16 cellular contexts compared by ENCODE assay signal in the genomic region with DNA sequence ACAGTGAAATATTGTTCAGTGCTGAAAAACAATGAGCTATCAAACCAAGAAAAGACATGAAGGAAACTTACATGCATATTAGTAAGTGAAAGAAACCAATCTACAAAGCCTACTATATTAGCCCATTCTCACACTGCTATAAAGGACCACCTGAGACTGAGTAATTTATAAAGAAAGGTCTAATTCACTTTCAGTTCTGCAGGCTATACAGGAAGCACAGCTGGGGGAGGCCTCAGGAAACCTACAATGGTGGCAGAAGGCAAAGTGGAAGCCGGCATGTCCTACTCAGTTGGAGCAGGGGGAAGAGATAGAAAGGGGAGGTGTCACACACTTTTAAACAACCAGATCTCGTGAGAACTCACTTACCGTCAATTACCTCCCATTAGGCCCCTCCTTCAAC.
DNase-seq lines count a peak whose midpoint lies in the region; ATAC-seq and TF ChIP-seq lines count a peak whose summit lies in the region.
"Had no signal": no experiment of that assay in that cellular context is flagged by ENCODE, and none has a peak within 500 bp of the region (broad histone marks: within the 10 kb centered on the region; RNA-seq: fewer than 3 reads in every experiment).

No MANE protein-coding gene starts in this region.

- no peak for DNase-seq in GM23338 (ENCODE audit: low spot score)
- DNase-seq in neuronal stem cell (ENCODE audit: low spot score) = no peak
- DNase-seq in colonic mucosa = no peak
- DNase-seq: ACHN; CD4-positive, CD25-positive, alpha-beta regulatory T cell; DMS53; GF-D8; HCEC 1CT; HFFc6; KBM-7 had no signal

- H3K79me2 ChIP-seq in GM23338 (replicated peaks; ENCODE audit: insufficient read depth) (no peaks in the 10 kb centered on the region), Loucy (ENCODE audit: insufficient read depth, low read length) (no peaks in the 10 kb centered on the region)

- H2AFZ ChIP-seq in GM23338 (0 out of 2 replicates have a peak overlapping the region, but pooled peaks have one; percentile 29), Loucy (ENCODE audit: low read length) (peak overlapping the region; percentile 76), neuronal stem cell (ENCODE audit: low read length) (peak overlapping the region; percentile 5)

- no peak overlapping the region for H3K4ac ChIP-seq in neuronal stem cell (ENCODE audit: low read length)

- H3F3A ChIP-seq in GM23338 (replicated peaks; ENCODE audit: low read depth) = no peaks in the 10 kb centered on the region
- H3F3A ChIP-seq in Loucy (ENCODE audit: low read depth) = no peaks in the 10 kb centered on the region

- no peak overlapping the region for H3K23ac ChIP-seq in neuronal stem cell (ENCODE audit: low read depth, low read length, poor library complexity)

- H2BK120ac ChIP-seq in neuronal stem cell (ENCODE audit: low read depth, low read length) = no peak overlapping the region

- H3K36me3 Mint-ChIP-seq in GM23338 (ENCODE audit: low read depth) = no peaks in the 10 kb centered on the region
- H3K36me3 Mint-ChIP-seq: CD4-positive, CD25-positive, alpha-beta regulatory T cell had no signal

- peaks cover 3% of the 10 kb centered on the region for H3K27me3 Mint-ChIP-seq in GM23338 (ENCODE audit: insufficient read depth, low read depth, poor library complexity)
- H3K27me3 Mint-ChIP-seq: CD4-positive, CD25-positive, alpha-beta regulatory T cell had no signal

- H4K20me1 ChIP-seq in GM23338 (replicated peaks; ENCODE audit: insufficient read depth) (no peaks in the 10 kb centered on the region), Loucy (ENCODE audit: insufficient read depth, low read length, poor library complexity, severe bottlenecking) (no peaks in the 10 kb centered on the region)
- H4K20me1 ChIP-seq: BLaER1 treated with 17β-estradiol and CSF1 and Interleukin-3, amounts not matched to agents 10 nM and 100 nM had no signal

- H3K4me1 ChIP-seq in GM23338 (ENCODE audit: insufficient read depth) (peaks cover 1% of the 10 kb centered on the region), Loucy (ENCODE audit: insufficient read depth, low read length, poor library complexity, severe bottlenecking) (no peaks in the 10 kb centered on the region), neuronal stem cell (ENCODE audit: control insufficient read depth in 2 of 2, insufficient read depth in 1 of 2, low read depth in 1 of 2, low read length in 2 of 2) (no peaks in the 10 kb centered on the region), colonic mucosa (no peaks in the 10 kb centered on the region)
- H3K4me1 ChIP-seq: BLaER1 treated with 17β-estradiol and CSF1 and Interleukin-3, amounts not matched to agents 10 nM and 100 nM had no signal

- H3K27me3 ChIP-seq in GM23338 (ENCODE audit: insufficient read depth) (no peaks in the 10 kb centered on the region), Loucy (ENCODE audit: insufficient read depth, low read length, poor library complexity, severe bottlenecking) (no peaks in the 10 kb centered on the region), neuronal stem cell (ENCODE audit: control insufficient read depth in 3 of 3, insufficient read depth in 3 of 3, low read depth in 1 of 3, low read length in 3 of 3) (no peaks in the 10 kb centered on the region), colonic mucosa (no peaks in the 10 kb centered on the region)
- H3K27me3 ChIP-seq: BLaER1 treated with 17β-estradiol and CSF1 and Interleukin-3, amounts not matched to agents 10 nM and 100 nM had no signal

- no peaks in the 10 kb centered on the region for H3K4me1 Mint-ChIP-seq in GM23338
- H3K4me1 Mint-ChIP-seq: CD4-positive, CD25-positive, alpha-beta regulatory T cell had no signal

- H3K27ac ChIP-seq in GM23338 (ENCODE audit: low read depth) = no peak overlapping the region
- H3K27ac ChIP-seq in neuronal stem cell (replicated peaks; ENCODE audit: low read length) = no peak overlapping the region
- no peak overlapping the region for H3K27ac ChIP-seq in colonic mucosa
- H3K27ac ChIP-seq: BLaER1 treated with 17β-estradiol and CSF1 and Interleukin-3, amounts not matched to agents 10 nM and 100 nM; HL-60 had no signal

- H3K36me3 ChIP-seq in GM23338 (ENCODE audit: insufficient read depth) (no peaks in the 10 kb centered on the region), Loucy (ENCODE audit: insufficient read depth, low read length) (no peaks in the 10 kb centered on the region), neuronal stem cell (replicated peaks in 1 of 2; ENCODE audit: control insufficient read depth in 2 of 2, insufficient read depth in 2 of 2, low read length in 2 of 2) (no peaks in the 10 kb centered on the region), colonic mucosa (no peaks in the 10 kb centered on the region)
- H3K36me3 ChIP-seq: BLaER1 treated with 17β-estradiol and CSF1 and Interleukin-3, amounts not matched to agents 10 nM and 100 nM had no signal

- H3K9ac ChIP-seq in Loucy (ENCODE audit: low read depth, low read length, poor library complexity, severe bottlenecking) (no peak overlapping the region), neuronal stem cell (ENCODE audit: low read depth, low read length, poor library complexity) (no peak overlapping the region), colonic mucosa (ENCODE audit: low read depth in 2 of 2, low read length in 2 of 2) (no peak overlapping the region)
- H3K9ac ChIP-seq: BLaER1 treated with 17β-estradiol and CSF1 and Interleukin-3, amounts not matched to agents 10 nM and 100 nM had no signal

- H4K91ac ChIP-seq in neuronal stem cell (ENCODE audit: low read depth, low read length, poor library complexity) = no peak overlapping the region

- no peak overlapping the region for H2AK5ac ChIP-seq in neuronal stem cell (ENCODE audit: low read depth, low read length)

- H3K27ac Mint-ChIP-seq in GM23338 = no peak overlapping the region
- H3K27ac Mint-ChIP-seq: CD4-positive, CD25-positive, alpha-beta regulatory T cell; HFFc6 had no signal

- no peak overlapping the region for H2BK15ac ChIP-seq in neuronal stem cell (ENCODE audit: low read length)

- H3K9me3 ChIP-seq in Loucy (ENCODE audit: insufficient read depth, low read depth, low read length) (no peaks in the 10 kb centered on the region), neuronal stem cell (replicated peaks in 1 of 2; ENCODE audit: control insufficient read depth in 2 of 2, insufficient read depth in 1 of 2, low read depth in 1 of 2, low read length in 2 of 2) (no peaks in the 10 kb centered on the region), colonic mucosa (no peaks in the 10 kb centered on the region)

- WGBS in neuronal stem cell (ENCODE audit: extremely low coverage in 2 of 2, insufficient read length in 2 of 2, insufficient replicate concordance in 1 of 2), 2 donors = no CpG with 5 or more reads among the region's 3 CpGs

- no peak overlapping the region for H3K4me3 Mint-ChIP-seq in GM23338
- H3K4me3 Mint-ChIP-seq: CD4-positive, CD25-positive, alpha-beta regulatory T cell; HFFc6 had no signal

- H3K9me2 ChIP-seq in GM23338 (ENCODE audit: insufficient read depth) = 0 out of 2 replicates have a peak, but pooled peaks cover 3% of the 10 kb centered on the region
- no peaks in the 10 kb centered on the region for H3K9me2 ChIP-seq in Loucy (replicated peaks; ENCODE audit: low read depth, low read length)

- H3K4me3 ChIP-seq in GM23338 (no peak overlapping the region), Loucy (ENCODE audit: low read length, poor library complexity, severe bottlenecking) (no peak overlapping the region), neuronal stem cell (ENCODE audit: low read length in 2 of 2) (no peak overlapping the region), colonic mucosa (no peak overlapping the region)
- H3K4me3 ChIP-seq: BLaER1 treated with 17β-estradiol and CSF1 and Interleukin-3, amounts not matched to agents 10 nM and 100 nM had no signal

- no peak for TF ChIP-seq CTCF in GM23338 (conservative IDR thresholded peaks at IDR 0.05; ENCODE audit: low read depth in 2 of 2)
- TF ChIP-seq CTCF in Loucy (conservative IDR thresholded peaks at IDR 0.05; ENCODE audit: low read length) = no peak
- TF ChIP-seq CTCF in colonic mucosa (IDR thresholded peaks at IDR 0.05) = no peak

- no peak overlapping the region for H3K18ac ChIP-seq in neuronal stem cell (ENCODE audit: low read length)

- ATAC-seq in GM18505 (IDR thresholded peaks at IDR 0.05; ENCODE audit: unreplicated experiment) = peak; percentile 45
- ATAC-seq in GM23338 = no peak
- no peak for ATAC-seq in HG03045 (IDR thresholded peaks at IDR 0.05; ENCODE audit: unreplicated experiment)
- ATAC-seq in GM18517 (IDR thresholded peaks at IDR 0.05; ENCODE audit: unreplicated experiment) = no peak

- no peak overlapping the region for H2BK5ac ChIP-seq in neuronal stem cell (ENCODE audit: low read length)

- H3K4me2 ChIP-seq in GM23338 (no peak overlapping the region), Loucy (ENCODE audit: low read depth, low read length, poor library complexity, severe bottlenecking) (no peak overlapping the region), neuronal stem cell (ENCODE audit: insufficient read depth, low read length, poor library complexity, severe bottlenecking) (no peak overlapping the region)
- H3K4me2 ChIP-seq: BLaER1 treated with 17β-estradiol and CSF1 and Interleukin-3, amounts not matched to agents 10 nM and 100 nM had no signal

- H2BK12ac ChIP-seq in neuronal stem cell (ENCODE audit: low read length) = no peak overlapping the region

- intact Hi-C loops in colonic mucosa (cut with DNase I) = no loop called here

- no peak for TF ChIP-seq POLR2A in GM18505 (IDR thresholded peaks at IDR 0.05; ENCODE audit: borderline replicate concordance, extremely low read depth, insufficient read depth, insufficient read length)

- no peak overlapping the region for H4K8ac ChIP-seq in neuronal stem cell (ENCODE audit: low read depth, low read length)

- H3K9me3 Mint-ChIP-seq in GM23338 = peaks cover 3% of the 10 kb centered on the region; the same call in 1 of the 3 replicates
- H3K9me3 Mint-ChIP-seq: HFFc6 had no signal

- H3K14ac ChIP-seq in neuronal stem cell (ENCODE audit: low read length) = no peak overlapping the region

- no peaks in the 10 kb centered on the region for H3K79me1 ChIP-seq in neuronal stem cell (ENCODE audit: low read depth, low read length)

TF ChIP-seq in GM23338, 12 proteins besides CTCF, POLR2A, EP300 and RAD21 (continues in another document):
- TF ChIP-seq EZH2phosphoT487 (IDR thresholded peaks at IDR 0.05; ENCODE audit: unreplicated experiment) = no peak
- TF ChIP-seq CREB1 (CRISPR knock-in tag; IDR thresholded peaks at IDR 0.05; ENCODE audit: low read depth) = no peak
- TF ChIP-seq POLR2AphosphoS5 (IDR thresholded peaks at IDR 0.05; ENCODE audit: low read depth) = no peak
- no peak for TF ChIP-seq ZNF331 (CRISPR knock-in tag; IDR thresholded peaks at IDR 0.05; ENCODE audit: low read depth)
- no peak for TF ChIP-seq ZNF114 (CRISPR knock-in tag; IDR thresholded peaks at IDR 0.05)
- TF ChIP-seq STAT1 (IDR thresholded peaks at IDR 0.05; ENCODE audit: unreplicated experiment) = no peak

Comparison
In these comparisons a context has a peak if more than half of its experiments do, and no peak if none do; other contexts are left out.
1. H2AFZ ChIP-seq: peak in every context shown above with its lines; median percentile 76 in Loucy; 29 in GM23338; 5 in neuronal stem cell.